9 cellular contexts compared by ENCODE assay signal in genomic region chr22:38017272-38017920, GRCh38. TPM values are rescaled to one million over a fixed set of nuclear protein-coding genes. Genes with fewer than 3 reads are reported as not detected.
A peak's percentile ranks its signal among the peaks of the same experiment; 100 is the strongest.
DNase-seq lines count a peak whose midpoint lies in the region; ATAC-seq, FAIRE-seq and TF ChIP-seq lines count a peak whose summit lies in the region.
"Had no signal": no experiment of that assay in that cellular context is flagged by ENCODE, and none has a peak within 500 bp of the region (broad histone marks: within the 10 kb centered on the region; RNA-seq: fewer than 3 reads in every experiment).

No MANE protein-coding gene starts in this region.

- H3K79me2 ChIP-seq in GM23338 (replicated peaks; ENCODE audit: insufficient read depth) (no peaks in the 10 kb centered on the region), astrocyte (ENCODE audit: insufficient read depth, low read length) (no peaks in the 10 kb centered on the region)

- TF ChIP-seq CTCF in GM23338 (conservative IDR thresholded peaks at IDR 0.05; ENCODE audit: low read depth in 2 of 2) (peak in 1 of 2 experiments; percentile 29; a peak in 1 of 4 replicates), astrocyte (IDR thresholded peaks at IDR 0.05; ENCODE audit: insufficient read depth, low read depth, low read length) (no peak), heart right ventricle (IDR thresholded peaks at IDR 0.05) (no peak)

- H3K27ac Mint-ChIP-seq in GM23338, result no peak overlapping the region
- no peak overlapping the region for H3K27ac Mint-ChIP-seq in astrocyte (ENCODE audit: unreplicated experiment)
- H3K27ac Mint-ChIP-seq in activated T-cell treated with anti-CD3 and anti-CD28 coated beads, Interleukin-2, amount 50 U/mL, for 24 hours, result no peak overlapping the region

- no peaks in the 10 kb centered on the region for H4K20me1 ChIP-seq in GM23338 (replicated peaks; ENCODE audit: insufficient read depth)
- H4K20me1 ChIP-seq in astrocyte (ENCODE audit: insufficient read depth, low read length), result no peaks in the 10 kb centered on the region

- H3K4me1 Mint-ChIP-seq in GM23338, result peaks cover 4% of the 10 kb centered on the region; the same call in 1 of the 3 replicates
- H3K4me1 Mint-ChIP-seq in astrocyte (ENCODE audit: low read depth, unreplicated experiment), result peaks cover 10% of the 10 kb centered on the region
- no peaks in the 10 kb centered on the region for H3K4me1 Mint-ChIP-seq in activated T-cell treated with anti-CD3 and anti-CD28 coated beads, Interleukin-2, amount 50 U/mL, for 24 hours (ENCODE audit: low read depth)

- H3K27ac ChIP-seq in GM23338 (ENCODE audit: low read depth) (no peak overlapping the region), astrocyte (ENCODE audit: low read depth, low read length) (no peak overlapping the region), heart right ventricle (peak overlapping the region in 7 of 10 donors; percentile 50 to 75 (median 60))

- H3K4me3 ChIP-seq in GM23338 (no peak overlapping the region), astrocyte (ENCODE audit: insufficient read depth, low read depth, low read length) (no peak overlapping the region), heart right ventricle (no peak overlapping the region)

- H3K36me3 Mint-ChIP-seq in GM23338 (ENCODE audit: low read depth) (no peaks in the 10 kb centered on the region), astrocyte (ENCODE audit: low read depth, unreplicated experiment) (peaks cover 4% of the 10 kb centered on the region)
- H3K36me3 Mint-ChIP-seq in activated T-cell treated with anti-CD3 and anti-CD28 coated beads, Interleukin-2, amount 50 U/mL, for 24 hours (ENCODE audit: low read depth), result no peaks in the 10 kb centered on the region

- H2AFZ ChIP-seq in GM23338 (peak overlapping the region; percentile 93), astrocyte (ENCODE audit: low read depth, low read length) (peak overlapping the region; percentile 50)

- H3K27me3 Mint-ChIP-seq in GM23338 (ENCODE audit: insufficient read depth, low read depth, poor library complexity), result peaks cover 16% of the 10 kb centered on the region
- peaks cover 8% of the 10 kb centered on the region for H3K27me3 Mint-ChIP-seq in astrocyte (ENCODE audit: low read depth, unreplicated experiment)
- no peaks in the 10 kb centered on the region for H3K27me3 Mint-ChIP-seq in activated T-cell treated with anti-CD3 and anti-CD28 coated beads, Interleukin-2, amount 50 U/mL, for 24 hours

- no peaks in the 10 kb centered on the region for H3K36me3 ChIP-seq in GM23338 (ENCODE audit: insufficient read depth)
- no peaks in the 10 kb centered on the region for H3K36me3 ChIP-seq in astrocyte (ENCODE audit: insufficient read depth, low read length)
- H3K36me3 ChIP-seq in heart right ventricle, result no peaks in the 10 kb centered on the region

- intact Hi-C loops in heart right ventricle (cut with DNase I) (no loop called here), sciatic nerve (cut with DNase I) (no loop called here)

- H3K9me3 Mint-ChIP-seq in GM23338 (no peaks in the 10 kb centered on the region; the same call in 2 of the 3 replicates), astrocyte (ENCODE audit: unreplicated experiment) (no peaks in the 10 kb centered on the region)
- no peaks in the 10 kb centered on the region for H3K9me3 Mint-ChIP-seq in activated T-cell treated with anti-CD3 and anti-CD28 coated beads, Interleukin-2, amount 50 U/mL, for 24 hours

- DNase-seq in GM23338 (ENCODE audit: low spot score), result no peak
- peak; percentile 32 for DNase-seq in astrocyte (ENCODE audit: low read depth)
- DNase-seq in heart right ventricle, result peak; percentile 83 to 85
- DNase-seq in sciatic nerve (ENCODE audit: low spot score), result peak; percentile 93
- DNase-seq in cerebellar cortex (ENCODE audit: low spot score), result no peak
- DNase-seq in activated T-cell treated with anti-CD3 and anti-CD28 coated beads, Interleukin-2, amount 50 U/mL, for 24 hours, result no peak

- 41 to 46% methylated on average over 7 of the region's 7 CpGs for WGBS in heart right ventricle, 2 donors

- no peak overlapping the region for H3K4me3 Mint-ChIP-seq in GM23338
- no peak overlapping the region for H3K4me3 Mint-ChIP-seq in astrocyte (ENCODE audit: unreplicated experiment)
- no peak overlapping the region for H3K4me3 Mint-ChIP-seq in activated T-cell treated with anti-CD3 and anti-CD28 coated beads, Interleukin-2, amount 50 U/mL, for 24 hours

- ATAC-seq in GM23338 (peak; percentile 53), heart right ventricle (peak; percentile 72 to 91 (median 85)), sciatic nerve (peak; percentile 82), HG03520 (IDR thresholded peaks at IDR 0.05; ENCODE audit: unreplicated experiment) (no peak), HG03159 (IDR thresholded peaks at IDR 0.05; ENCODE audit: unreplicated experiment) (no peak)

- H3K27me3 ChIP-seq in GM23338 (ENCODE audit: insufficient read depth) (no peaks in the 10 kb centered on the region), astrocyte (ENCODE audit: insufficient read depth, low read length) (no peaks in the 10 kb centered on the region), heart right ventricle (no peaks in the 10 kb centered on the region)

- no peaks in the 10 kb centered on the region for H3K4me1 ChIP-seq in GM23338 (ENCODE audit: insufficient read depth)
- peaks cover 16% of the 10 kb centered on the region for H3K4me1 ChIP-seq in astrocyte (ENCODE audit: insufficient read depth, low read length)
- peaks cover 12 to 24% (median 21%) of the 10 kb centered on the region in 9 donors for H3K4me1 ChIP-seq in heart right ventricle

- no peak for FAIRE-seq in astrocyte (lab: Jason Lieb, UNC)

- no peaks in the 10 kb centered on the region for H3F3A ChIP-seq in GM23338 (replicated peaks; ENCODE audit: low read depth)

- H3K9me3 ChIP-seq in astrocyte (ENCODE audit: insufficient read depth, low read depth, low read length), result no peaks in the 10 kb centered on the region
- H3K9me3 ChIP-seq in heart right ventricle, result peaks cover 0 to 8% (median 0%) of the 10 kb centered on the region in 11 donors

- H3K9ac ChIP-seq in astrocyte (ENCODE audit: low read length), result no peak overlapping the region

- no peak overlapping the region for H3K4me2 ChIP-seq in GM23338
- H3K4me2 ChIP-seq in astrocyte (ENCODE audit: low read length), result no peak overlapping the region

- H3K9me2 ChIP-seq in GM23338 (ENCODE audit: insufficient read depth), result 0 out of 2 replicates have a peak, but pooled peaks cover 4% of the 10 kb centered on the region

TF ChIP-seq in GM23338, 12 proteins besides CTCF, POLR2A, EP300 and RAD21 (continues in another document):
- TF ChIP-seq EZH2phosphoT487 (IDR thresholded peaks at IDR 0.05; ENCODE audit: unreplicated experiment), result no peak
- TF ChIP-seq JUNB (IDR thresholded peaks at IDR 0.05; ENCODE audit: unreplicated experiment), result no peak
- TF ChIP-seq ZNF114 (CRISPR knock-in tag; IDR thresholded peaks at IDR 0.05), result no peak
- TF ChIP-seq EZH2 (IDR thresholded peaks at IDR 0.05; ENCODE audit: low read depth, unreplicated experiment), result no peak
- no peak for TF ChIP-seq NANOG (IDR thresholded peaks at IDR 0.05; ENCODE audit: borderline replicate concordance)
- TF ChIP-seq CREB1 (CRISPR knock-in tag; IDR thresholded peaks at IDR 0.05; ENCODE audit: low read depth), result no peak
- no peak for TF ChIP-seq ETS1 (IDR thresholded peaks at IDR 0.05)
- no peak for TF ChIP-seq STAT1 (IDR thresholded peaks at IDR 0.05; ENCODE audit: unreplicated experiment)
- no peak for TF ChIP-seq POLR2AphosphoS5 (IDR thresholded peaks at IDR 0.05; ENCODE audit: low read depth)
- TF ChIP-seq REST (IDR thresholded peaks at IDR 0.05; ENCODE audit: unreplicated experiment), result no peak

RNA-seq across cellular contexts. Expression of gene SOX10, which starts 33.0 kb away (rescaled TPM):
- 2.1 and 2.3 TPM in 2 replicates for total RNA-seq in GM23338 (2014; rRNA removed; shearing (Covaris generic))
- 1.1 and 1.3 TPM in 2 replicates for polyA plus RNA-seq in GM23338 (2016; fragmentation: Nextera tagmentation; extraction: Ambion mirVana)
- total RNA-seq in astrocyte, result 0.10 and 0.34 TPM in 2 replicates
- 1 to 10 TPM in 5 of 10 donors, under 1 TPM in 5; 0.11 to 3.2 (median 0.78) TPM for total RNA-seq in heart right ventricle
- 1 to 10 TPM; 1.8 to 3.8 TPM for polyA plus RNA-seq in heart right ventricle
- 179 TPM for total RNA-seq in sciatic nerve
- total RNA-seq: pulmonary artery endothelial cell had no signal

RNA-seq across cellular contexts. Expression of gene PICK1, which starts 39.8 kb away (rescaled TPM):
- 28.3 and 36.2 TPM in 2 replicates for total RNA-seq in GM23338 (2014; rRNA removed; shearing (Covaris generic))
- polyA plus RNA-seq in GM23338 (2016; fragmentation: Nextera tagmentation; extraction: Ambion mirVana), result 14.0 and 15.9 TPM in 2 replicates
- total RNA-seq in astrocyte, result 20.7 and 22.9 TPM in 2 replicates
- total RNA-seq in heart right ventricle, result 10 to 100 TPM; 17.4 to 30.7 (median 22.1) TPM
- 10 to 100 TPM; 27.3 to 32.9 TPM for polyA plus RNA-seq in heart right ventricle
- total RNA-seq in sciatic nerve, result 28.7 TPM

Comparison
In these comparisons a context has a peak if more than half of its experiments do, and no peak if none do; other contexts are left out.
1. ATAC-seq: peak in GM23338 (single experiment), heart right ventricle (8 of 8) and sciatic nerve (single experiment); none in HG03520 (single experiment) and HG03159 (single experiment).
2. DNase-seq: peak in astrocyte (single experiment), heart right ventricle (2 of 2) and sciatic nerve (single experiment); none in GM23338 (single experiment), cerebellar cortex (single experiment) and activated T-cell treated with anti-CD3 and anti-CD28 coated beads, Interleukin-2, amount 50 U/mL, for 24 hours (single experiment).
3. H3K27ac ChIP-seq: peak in heart right ventricle (7 of 10); none in GM23338 (single experiment) and astrocyte (single experiment).
4. RNA of gene SOX10, which starts 33.0 kb away (total RNA-seq): 179 TPM in sciatic nerve (single experiment); 2.1 to 2.3 TPM in GM23338, 0.11 to 3.2 TPM in heart right ventricle and 0.10 to 0.34 TPM in astrocyte; every median in the first group is over 10 times any median in the second.